ENCODE assay signal across 1 cellular context in the genomic region with DNA sequence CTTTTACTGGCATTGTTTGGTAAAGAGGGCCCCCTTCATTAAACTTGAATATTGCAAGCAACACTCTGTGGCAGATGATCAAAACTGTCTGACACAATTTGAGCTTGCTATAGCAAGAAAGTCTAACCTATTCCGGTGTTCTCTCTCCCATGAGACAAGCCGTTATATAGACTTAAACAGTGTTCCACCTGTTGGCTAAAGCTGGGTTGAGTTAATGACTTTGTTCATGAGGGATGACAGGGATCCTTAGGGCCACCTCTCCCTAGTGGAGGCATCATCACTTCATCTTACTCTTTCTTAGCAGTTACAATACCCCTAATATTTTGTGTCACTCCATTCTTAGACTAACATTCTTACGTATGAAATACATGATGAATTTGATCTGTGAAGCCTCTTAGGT.
TF ChIP-seq lines count a peak whose summit lies in the region.

No MANE protein-coding gene starts in this region.

TF ChIP-seq in GM23338, 12 proteins besides CTCF, POLR2A, EP300 and RAD21:
- TF ChIP-seq ZNF114 (CRISPR knock-in tag; IDR thresholded peaks at IDR 0.05): no peak
- no peak for TF ChIP-seq CREB1 (CRISPR knock-in tag; IDR thresholded peaks at IDR 0.05; ENCODE audit: low read depth)
- TF ChIP-seq STAT1 (IDR thresholded peaks at IDR 0.05; ENCODE audit: unreplicated experiment): no peak
- TF ChIP-seq ZNF331 (CRISPR knock-in tag; IDR thresholded peaks at IDR 0.05; ENCODE audit: low read depth): no peak
- TF ChIP-seq EZH2 (IDR thresholded peaks at IDR 0.05; ENCODE audit: low read depth, unreplicated experiment): no peak
- TF ChIP-seq, protein P1, sequence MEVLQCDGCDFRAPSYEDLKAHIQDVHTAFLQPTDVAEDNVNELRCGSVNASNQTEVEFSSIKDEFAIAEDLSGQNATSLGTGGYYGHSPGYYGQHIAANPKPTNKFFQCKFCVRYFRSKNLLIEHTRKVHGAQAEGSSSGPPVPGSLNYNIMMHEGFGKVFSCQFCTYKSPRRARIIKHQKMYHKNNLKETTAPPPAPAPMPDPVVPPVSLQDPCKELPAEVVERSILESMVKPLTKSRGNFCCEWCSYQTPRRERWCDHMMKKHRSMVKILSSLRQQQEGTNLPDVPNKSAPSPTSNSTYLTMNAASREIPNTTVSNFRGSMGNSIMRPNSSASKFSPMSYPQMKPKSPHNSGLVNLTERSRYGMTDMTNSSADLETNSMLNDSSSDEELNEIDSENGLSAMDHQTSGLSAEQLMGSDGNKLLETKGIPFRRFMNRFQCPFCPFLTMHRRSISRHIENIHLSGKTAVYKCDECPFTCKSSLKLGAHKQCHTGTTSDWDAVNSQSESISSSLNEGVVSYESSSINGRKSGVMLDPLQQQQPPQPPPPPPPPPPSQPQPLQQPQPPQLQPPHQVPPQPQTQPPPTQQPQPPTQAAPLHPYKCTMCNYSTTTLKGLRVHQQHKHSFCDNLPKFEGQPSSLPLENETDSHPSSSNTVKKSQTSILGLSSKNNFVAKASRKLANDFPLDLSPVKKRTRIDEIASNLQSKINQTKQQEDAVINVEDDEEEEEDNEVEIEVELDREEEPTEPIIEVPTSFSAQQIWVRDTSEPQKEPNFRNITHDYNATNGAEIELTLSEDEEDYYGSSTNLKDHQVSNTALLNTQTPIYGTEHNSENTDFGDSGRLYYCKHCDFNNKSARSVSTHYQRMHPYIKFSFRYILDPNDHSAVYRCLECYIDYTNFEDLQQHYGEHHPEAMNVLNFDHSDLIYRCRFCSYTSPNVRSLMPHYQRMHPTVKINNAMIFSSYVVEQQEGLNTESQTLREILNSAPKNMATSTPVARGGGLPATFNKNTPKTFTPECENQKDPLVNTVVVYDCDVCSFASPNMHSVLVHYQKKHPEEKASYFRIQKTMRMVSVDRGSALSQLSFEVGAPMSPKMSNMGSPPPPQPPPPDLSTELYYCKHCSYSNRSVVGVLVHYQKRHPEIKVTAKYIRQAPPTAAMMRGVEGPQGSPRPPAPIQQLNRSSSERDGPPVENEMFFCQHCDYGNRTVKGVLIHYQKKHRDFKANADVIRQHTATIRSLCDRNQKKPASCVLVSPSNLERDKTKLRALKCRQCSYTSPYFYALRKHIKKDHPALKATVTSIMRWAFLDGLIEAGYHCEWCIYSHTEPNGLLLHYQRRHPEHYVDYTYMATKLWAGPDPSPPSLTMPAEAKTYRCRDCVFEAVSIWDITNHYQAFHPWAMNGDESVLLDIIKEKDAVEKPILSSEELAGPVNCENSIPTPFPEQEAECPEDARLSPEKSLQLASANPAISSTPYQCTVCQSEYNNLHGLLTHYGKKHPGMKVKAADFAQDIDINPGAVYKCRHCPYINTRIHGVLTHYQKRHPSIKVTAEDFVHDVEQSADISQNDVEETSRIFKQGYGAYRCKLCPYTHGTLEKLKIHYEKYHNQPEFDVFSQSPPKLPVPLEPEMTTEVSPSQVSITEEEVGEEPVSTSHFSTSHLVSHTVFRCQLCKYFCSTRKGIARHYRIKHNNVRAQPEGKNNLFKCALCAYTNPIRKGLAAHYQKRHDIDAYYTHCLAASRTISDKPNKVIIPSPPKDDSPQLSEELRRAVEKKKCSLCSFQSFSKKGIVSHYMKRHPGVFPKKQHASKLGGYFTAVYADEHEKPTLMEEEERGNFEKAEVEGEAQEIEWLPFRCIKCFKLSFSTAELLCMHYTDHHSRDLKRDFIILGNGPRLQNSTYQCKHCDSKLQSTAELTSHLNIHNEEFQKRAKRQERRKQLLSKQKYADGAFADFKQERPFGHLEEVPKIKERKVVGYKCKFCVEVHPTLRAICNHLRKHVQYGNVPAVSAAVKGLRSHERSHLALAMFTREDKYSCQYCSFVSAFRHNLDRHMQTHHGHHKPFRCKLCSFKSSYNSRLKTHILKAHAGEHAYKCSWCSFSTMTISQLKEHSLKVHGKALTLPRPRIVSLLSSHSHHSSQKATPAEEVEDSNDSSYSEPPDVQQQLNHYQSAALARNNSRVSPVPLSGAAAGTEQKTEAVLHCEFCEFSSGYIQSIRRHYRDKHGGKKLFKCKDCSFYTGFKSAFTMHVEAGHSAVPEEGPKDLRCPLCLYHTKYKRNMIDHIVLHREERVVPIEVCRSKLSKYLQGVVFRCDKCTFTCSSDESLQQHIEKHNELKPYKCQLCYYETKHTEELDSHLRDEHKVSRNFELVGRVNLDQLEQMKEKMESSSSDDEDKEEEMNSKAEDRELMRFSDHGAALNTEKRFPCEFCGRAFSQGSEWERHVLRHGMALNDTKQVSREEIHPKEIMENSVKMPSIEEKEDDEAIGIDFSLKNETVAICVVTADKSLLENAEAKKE (CRISPR knock-in tag; IDR thresholded peaks at IDR 0.05): no peak
- TF ChIP-seq POLR2AphosphoS5 (IDR thresholded peaks at IDR 0.05; ENCODE audit: low read depth): no peak; the same call in 1 of the 2 replicates
- TF ChIP-seq, protein P2, sequence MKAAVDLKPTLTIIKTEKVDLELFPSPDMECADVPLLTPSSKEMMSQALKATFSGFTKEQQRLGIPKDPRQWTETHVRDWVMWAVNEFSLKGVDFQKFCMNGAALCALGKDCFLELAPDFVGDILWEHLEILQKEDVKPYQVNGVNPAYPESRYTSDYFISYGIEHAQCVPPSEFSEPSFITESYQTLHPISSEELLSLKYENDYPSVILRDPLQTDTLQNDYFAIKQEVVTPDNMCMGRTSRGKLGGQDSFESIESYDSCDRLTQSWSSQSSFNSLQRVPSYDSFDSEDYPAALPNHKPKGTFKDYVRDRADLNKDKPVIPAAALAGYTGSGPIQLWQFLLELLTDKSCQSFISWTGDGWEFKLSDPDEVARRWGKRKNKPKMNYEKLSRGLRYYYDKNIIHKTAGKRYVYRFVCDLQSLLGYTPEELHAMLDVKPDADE (IDR thresholded peaks at IDR 0.05): no peak
- no peak for TF ChIP-seq EZH2phosphoT487 (IDR thresholded peaks at IDR 0.05; ENCODE audit: unreplicated experiment)
- TF ChIP-seq, protein P3, sequence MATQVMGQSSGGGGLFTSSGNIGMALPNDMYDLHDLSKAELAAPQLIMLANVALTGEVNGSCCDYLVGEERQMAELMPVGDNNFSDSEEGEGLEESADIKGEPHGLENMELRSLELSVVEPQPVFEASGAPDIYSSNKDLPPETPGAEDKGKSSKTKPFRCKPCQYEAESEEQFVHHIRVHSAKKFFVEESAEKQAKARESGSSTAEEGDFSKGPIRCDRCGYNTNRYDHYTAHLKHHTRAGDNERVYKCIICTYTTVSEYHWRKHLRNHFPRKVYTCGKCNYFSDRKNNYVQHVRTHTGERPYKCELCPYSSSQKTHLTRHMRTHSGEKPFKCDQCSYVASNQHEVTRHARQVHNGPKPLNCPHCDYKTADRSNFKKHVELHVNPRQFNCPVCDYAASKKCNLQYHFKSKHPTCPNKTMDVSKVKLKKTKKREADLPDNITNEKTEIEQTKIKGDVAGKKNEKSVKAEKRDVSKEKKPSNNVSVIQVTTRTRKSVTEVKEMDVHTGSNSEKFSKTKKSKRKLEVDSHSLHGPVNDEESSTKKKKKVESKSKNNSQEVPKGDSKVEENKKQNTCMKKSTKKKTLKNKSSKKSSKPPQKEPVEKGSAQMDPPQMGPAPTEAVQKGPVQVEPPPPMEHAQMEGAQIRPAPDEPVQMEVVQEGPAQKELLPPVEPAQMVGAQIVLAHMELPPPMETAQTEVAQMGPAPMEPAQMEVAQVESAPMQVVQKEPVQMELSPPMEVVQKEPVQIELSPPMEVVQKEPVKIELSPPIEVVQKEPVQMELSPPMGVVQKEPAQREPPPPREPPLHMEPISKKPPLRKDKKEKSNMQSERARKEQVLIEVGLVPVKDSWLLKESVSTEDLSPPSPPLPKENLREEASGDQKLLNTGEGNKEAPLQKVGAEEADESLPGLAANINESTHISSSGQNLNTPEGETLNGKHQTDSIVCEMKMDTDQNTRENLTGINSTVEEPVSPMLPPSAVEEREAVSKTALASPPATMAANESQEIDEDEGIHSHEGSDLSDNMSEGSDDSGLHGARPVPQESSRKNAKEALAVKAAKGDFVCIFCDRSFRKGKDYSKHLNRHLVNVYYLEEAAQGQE (IDR thresholded peaks at IDR 0.05; ENCODE audit: unreplicated experiment): no peak
- TF ChIP-seq NANOG (IDR thresholded peaks at IDR 0.05; ENCODE audit: borderline replicate concordance): no peak
- TF ChIP-seq JUNB (IDR thresholded peaks at IDR 0.05; ENCODE audit: unreplicated experiment): no peak
